Comparison of ENCODE assay signal across 11 cellular contexts in genomic region chr10:70131560-70131937, GRCh38. TPM values are rescaled to one million over a fixed set of nuclear protein-coding genes. Genes with fewer than 3 reads are reported as not detected.
DNase-seq lines count a peak whose midpoint lies in the region; ATAC-seq, FAIRE-seq and TF ChIP-seq lines count a peak whose summit lies in the region.
"Had no signal": no experiment of that assay in that cellular context is flagged by ENCODE, and none has a peak within 500 bp of the region (broad histone marks: within the 10 kb centered on the region; RNA-seq: fewer than 3 reads in every experiment).

No MANE protein-coding gene starts in this region.

- H3K27me3 ChIP-seq in astrocyte (ENCODE audit: insufficient read depth, low read length) (no peaks in the 10 kb centered on the region), lung (ENCODE audit: control insufficient read depth, insufficient read depth) (no peaks in the 10 kb centered on the region)

- no peak overlapping the region for H3K27ac ChIP-seq in astrocyte (ENCODE audit: low read depth, low read length)
- peak overlapping the region; percentile 21 to 84 for H3K27ac ChIP-seq in lung (ENCODE audit: low read depth in 1 of 2, low read length in 1 of 2)

- H3K27me3 Mint-ChIP-seq in stimulated activated naive CD8-positive, alpha-beta T cell treated with anti-CD3 and anti-CD28 coated beads, Interleukin-15, Interleukin-2, amounts not matched to agents 100 ng/mL and 50 ng/mL, for 24 hours, result no peaks in the 10 kb centered on the region
- no peaks in the 10 kb centered on the region for H3K27me3 Mint-ChIP-seq in astrocyte (ENCODE audit: low read depth, unreplicated experiment)

- H3K4me3 Mint-ChIP-seq in stimulated activated naive CD8-positive, alpha-beta T cell treated with anti-CD3 and anti-CD28 coated beads, Interleukin-15, Interleukin-2, amounts not matched to agents 100 ng/mL and 50 ng/mL, for 24 hours, result peak overlapping the region; percentile 90
- peak overlapping the region; percentile 87 for H3K4me3 Mint-ChIP-seq in astrocyte (ENCODE audit: unreplicated experiment)

- H3K27ac Mint-ChIP-seq in stimulated activated naive CD8-positive, alpha-beta T cell treated with anti-CD3 and anti-CD28 coated beads, Interleukin-15, Interleukin-2, amounts not matched to agents 100 ng/mL and 50 ng/mL, for 24 hours, result peak overlapping the region; percentile 94
- H3K27ac Mint-ChIP-seq in astrocyte (ENCODE audit: unreplicated experiment), result no peak overlapping the region

- H3K4me2 ChIP-seq in astrocyte (ENCODE audit: low read length), result peak overlapping the region; percentile 93

- FAIRE-seq in astrocyte (lab: Jason Lieb, UNC), result no peak
- FAIRE-seq: colon had no signal

- peaks cover 9% of the 10 kb centered on the region for H3K36me3 Mint-ChIP-seq in stimulated activated naive CD8-positive, alpha-beta T cell treated with anti-CD3 and anti-CD28 coated beads, Interleukin-15, Interleukin-2, amounts not matched to agents 100 ng/mL and 50 ng/mL, for 24 hours (ENCODE audit: low read depth)
- peaks cover 8% of the 10 kb centered on the region for H3K36me3 Mint-ChIP-seq in astrocyte (ENCODE audit: low read depth, unreplicated experiment)

- no peak overlapping the region for H3K9ac ChIP-seq in astrocyte (ENCODE audit: low read length)

- WGBS in lung, 2 donors, result 92 to 97% methylated on average over 4 of the region's 4 CpGs

- H3K9me3 ChIP-seq in astrocyte (ENCODE audit: insufficient read depth, low read depth, low read length), result no peaks in the 10 kb centered on the region
- no peaks in the 10 kb centered on the region for H3K9me3 ChIP-seq in lung (ENCODE audit: control insufficient read depth in 2 of 2, insufficient read depth in 1 of 2, low read length in 1 of 2)
- H3K9me3 ChIP-seq: prostate gland had no signal

- H2AFZ ChIP-seq in astrocyte (ENCODE audit: low read depth, low read length), result no peak overlapping the region

- no peak for DNase-seq in stimulated activated naive CD8-positive, alpha-beta T cell treated with anti-CD3 and anti-CD28 coated beads, Interleukin-15, Interleukin-2, amounts not matched to agents 100 U/mL and 50 U/mL, for 24 hours
- DNase-seq in astrocyte (ENCODE audit: low read depth) (no peak), lung (ENCODE audit: low spot score) (no peak), inferior parietal cortex (ENCODE audit: extremely low spot score) (no peak), SW 1271 (lab: John Stamatoyannopoulos, UW) (no peak), OCI-M1 (lab: John Stamatoyannopoulos, UW) (no peak), AG08396 (ENCODE audit: low spot score) (no peak)
- DNase-seq: SHP77 had no signal

- no peaks in the 10 kb centered on the region for H3K79me2 ChIP-seq in astrocyte (ENCODE audit: insufficient read depth, low read length)

- H3K36me3 ChIP-seq in astrocyte (ENCODE audit: insufficient read depth, low read length), result no peaks in the 10 kb centered on the region
- no peaks in the 10 kb centered on the region for H3K36me3 ChIP-seq in lung (ENCODE audit: control insufficient read depth in 2 of 2, insufficient read depth in 2 of 2, low read length in 2 of 2)
- H3K36me3 ChIP-seq: prostate gland had no signal

- peaks cover 25% of the 10 kb centered on the region for H3K4me1 Mint-ChIP-seq in stimulated activated naive CD8-positive, alpha-beta T cell treated with anti-CD3 and anti-CD28 coated beads, Interleukin-15, Interleukin-2, amounts not matched to agents 100 ng/mL and 50 ng/mL, for 24 hours (ENCODE audit: low read depth)
- H3K4me1 Mint-ChIP-seq in astrocyte (ENCODE audit: low read depth, unreplicated experiment), result peaks cover 9% of the 10 kb centered on the region

- H3K9me3 Mint-ChIP-seq in stimulated activated naive CD8-positive, alpha-beta T cell treated with anti-CD3 and anti-CD28 coated beads, Interleukin-15, Interleukin-2, amounts not matched to agents 100 ng/mL and 50 ng/mL, for 24 hours, result no peaks in the 10 kb centered on the region
- H3K9me3 Mint-ChIP-seq in astrocyte (ENCODE audit: unreplicated experiment), result peaks cover 2% of the 10 kb centered on the region

- TF ChIP-seq CTCF in astrocyte (IDR thresholded peaks at IDR 0.05; ENCODE audit: insufficient read depth, low read depth, low read length) (no peak), lung (IDR thresholded peaks at IDR 0.05; ENCODE audit: control extremely low read depth, extremely low read depth) (no peak)

- H3K4me3 ChIP-seq in astrocyte (ENCODE audit: insufficient read depth, low read depth, low read length) (no peak overlapping the region), lung (peak overlapping the region; percentile 17)

- H3K4me1 ChIP-seq in astrocyte (ENCODE audit: insufficient read depth, low read length), result peaks cover 12% of the 10 kb centered on the region
- peaks cover 4 to 7% of the 10 kb centered on the region in 2 donors for H3K4me1 ChIP-seq in lung (ENCODE audit: control insufficient read depth in 2 of 2, insufficient read depth in 2 of 2, low read length in 2 of 2)
- H3K4me1 ChIP-seq: prostate gland had no signal

- no peak for ATAC-seq in stimulated activated naive CD8-positive, alpha-beta T cell treated with anti-CD3 and anti-CD28 coated beads, Interleukin-15, Interleukin-2, amounts not matched to agents 100 U/mL and 50 U/mL, for 24 hours
- ATAC-seq in lung (ENCODE audit: insufficient read depth, low FRiP score), result no peak

- peaks cover 2% of the 10 kb centered on the region for H4K20me1 ChIP-seq in astrocyte (ENCODE audit: insufficient read depth, low read length)

RNA-seq across cellular contexts. Expression of gene AIFM2, which starts 1.1 kb away (rescaled TPM):
- 7.1 and 7.5 TPM in 2 replicates for total RNA-seq in astrocyte
- 10 to 100 TPM in 1 of 2 donors, 1 to 10 TPM in 1; 3.6 to 19.1 TPM for total RNA-seq in lung
- 10 to 100 TPM; 12.0 to 19.1 TPM for polyA plus RNA-seq in lung

RNA-seq across cellular contexts. Expression of gene TYSND1, which starts 15.0 kb away (rescaled TPM):
- 8.7 and 8.9 TPM in 2 replicates for total RNA-seq in astrocyte
- 10 to 100 TPM; 10.9 to 14.9 TPM for total RNA-seq in lung
- 1 to 10 TPM; 7.5 to 8.9 TPM for polyA plus RNA-seq in lung

RNA-seq across cellular contexts. Expression of gene SAR1A, which starts 38.8 kb away (rescaled TPM):
- 228 and 239 TPM in 2 replicates for total RNA-seq in astrocyte
- 100 to 1,000 TPM; 123 to 144 TPM for total RNA-seq in lung
- polyA plus RNA-seq in lung, result 10 to 100 TPM; 56.0 to 60.1 TPM
